ENCODE assay signal across 1 cellular context in genomic region chr16:4313563-4314531, GRCh38.
TF ChIP-seq lines count a peak whose summit lies in the region.

No MANE protein-coding gene starts in this region.

TF ChIP-seq in K562, 482 proteins besides CTCF, POLR2A, EP300 and RAD21 (continued from another document and continues in another):
- TF ChIP-seq RERE (CRISPR knock-in tag; IDR thresholded peaks at IDR 0.05; ENCODE audit: borderline replicate concordance) = no peak
- no peak for TF ChIP-seq NFXL1 (CRISPR knock-in tag; IDR thresholded peaks at IDR 0.05)
- no peak for TF ChIP-seq SREBF1 (IDR thresholded peaks at IDR 0.05; ENCODE audit: borderline replicate concordance, low read depth, low read length)
- no peak for TF ChIP-seq DMBX1 (CRISPR knock-in tag; IDR thresholded peaks at IDR 0.05; ENCODE audit: borderline replicate concordance)
- TF ChIP-seq ZBTB8A (IDR thresholded peaks at IDR 0.05; ENCODE audit: partially characterized antibody) = no peak
- peak; percentile 77 for TF ChIP-seq ZNF280A (IDR thresholded peaks at IDR 0.05; ENCODE audit: low read depth, partially characterized antibody)
- TF ChIP-seq RNF2 (IDR thresholded peaks at IDR 0.05) = no peak
- TF ChIP-seq RHOXF2B (CRISPR knock-in tag; conservative IDR thresholded peaks at IDR 0.05) = no peak
- no peak for TF ChIP-seq TAF15 (IDR thresholded peaks at IDR 0.05; ENCODE audit: low read depth, low read length)
- TF ChIP-seq XRCC5 (IDR thresholded peaks at IDR 0.05; ENCODE audit: low read depth, low read length) = no peak
- no peak for TF ChIP-seq ZNF224 (CRISPR knock-in tag; IDR thresholded peaks at IDR 0.05)
- no peak for TF ChIP-seq CBX2 (IDR thresholded peaks at IDR 0.05; ENCODE audit: insufficient read depth, low read length, poor library complexity, severe bottlenecking)
- no peak for TF ChIP-seq GTF2F1 (IDR thresholded peaks at IDR 0.05; ENCODE audit: low read depth, low read length)
- TF ChIP-seq CXXC5 (CRISPR knock-in tag; IDR thresholded peaks at IDR 0.05) = peak; percentile 50
- no peak for TF ChIP-seq ETV5 (CRISPR knock-in tag; IDR thresholded peaks at IDR 0.05; ENCODE audit: low read depth)
- no peak for TF ChIP-seq ZNF12 (CRISPR knock-in tag; IDR thresholded peaks at IDR 0.05)
- TF ChIP-seq ATF6 (CRISPR knock-in tag; IDR thresholded peaks at IDR 0.05) = no peak
- TF ChIP-seq MXD1 (CRISPR knock-in tag; IDR thresholded peaks at IDR 0.05; ENCODE audit: borderline replicate concordance, poor library complexity, severe bottlenecking) = no peak
- TF ChIP-seq SP2 (IDR thresholded peaks at IDR 0.05; ENCODE audit: extremely low read depth, low read depth, low read length, poor library complexity, severe bottlenecking) = no peak
- TF ChIP-seq MAZ (CRISPR knock-in tag; conservative IDR thresholded peaks at IDR 0.05 in 1 of 2, IDR thresholded peaks at IDR 0.05 in 1 of 2) = peak; percentile 47 to 66; a peak in 1 of 4 replicates
- no peak for TF ChIP-seq HLTF (IDR thresholded peaks at IDR 0.05)
- no peak for TF ChIP-seq MIER1 (IDR thresholded peaks at IDR 0.05; ENCODE audit: low read depth)
- TF ChIP-seq CBX8 (IDR thresholded peaks at IDR 0.05; ENCODE audit: borderline replicate concordance, extremely low read depth, low read depth, low read length, poor library complexity, severe bottlenecking) = no peak
- TF ChIP-seq ZNF699 (CRISPR knock-in tag; IDR thresholded peaks at IDR 0.05; ENCODE audit: insufficient replicate concordance) = no peak
- peak in 1 of 2 experiments; percentile 11; a peak in 1 of 3 replicates for TF ChIP-seq CBX3 (IDR thresholded peaks at IDR 0.05; ENCODE audit: borderline replicate concordance in 1 of 2, low read length in 2 of 2)
- no peak for TF ChIP-seq AFF1 (IDR thresholded peaks at IDR 0.05; ENCODE audit: low read depth in 1 of 2, partially characterized antibody in 2 of 2)
- TF ChIP-seq ZBTB5 (IDR thresholded peaks at IDR 0.05) = no peak
- TF ChIP-seq ZNF449 (CRISPR knock-in tag; IDR thresholded peaks at IDR 0.05) = no peak
- no peak for TF ChIP-seq SETDB1 (IDR thresholded peaks at IDR 0.05; ENCODE audit: low read length)
- no peak for TF ChIP-seq CHAMP1 (IDR thresholded peaks at IDR 0.05)
- TF ChIP-seq BCLAF1 (IDR thresholded peaks at IDR 0.05; ENCODE audit: borderline replicate concordance in 1 of 2, control insufficient read depth in 1 of 2, low read depth in 2 of 2, low read length in 1 of 2) = no peak
- TF ChIP-seq KAT7 (CRISPR knock-in tag; IDR thresholded peaks at IDR 0.05; ENCODE audit: borderline replicate concordance) = 0 out of 2 replicates have a peak, but pooled peaks have one; percentile 46
- no peak for TF ChIP-seq ZNF551 (CRISPR knock-in tag; IDR thresholded peaks at IDR 0.05)
- TF ChIP-seq KLF10 (CRISPR knock-in tag; IDR thresholded peaks at IDR 0.05) = no peak
- 0 out of 2 replicates have a peak, but pooled peaks have one; percentile 36 for TF ChIP-seq POLR2G (IDR thresholded peaks at IDR 0.05; ENCODE audit: low read depth, low read length)
